22 cellular contexts compared by ENCODE assay signal in genomic region chr13:47190696-47191095, GRCh38.
"Had no signal": no experiment of that assay in that cellular context is flagged by ENCODE, and none has a peak within 500 bp of the region (broad histone marks: within the 10 kb centered on the region; RNA-seq: fewer than 3 reads in every experiment).

No MANE protein-coding gene starts in this region.

- H3K9me3 ChIP-seq: psoas muscle, stomach had no signal

- FAIRE-seq: endothelial cell of umbilical vein, urothelium cell line had no signal

- H2AFZ ChIP-seq: hepatocyte had no signal

- H3K27ac Mint-ChIP-seq: endodermal cell, nephron had no signal

- H3K27ac ChIP-seq: coronary artery, hepatocyte, psoas muscle, stomach had no signal

- H3K9me3 Mint-ChIP-seq: endodermal cell, nephron had no signal

- ATAC-seq: left colon, left ventricle myocardium superior, psoas muscle, sciatic nerve had no signal

- H3K4me2 ChIP-seq: hepatocyte had no signal

- H3K79me2 ChIP-seq: hepatocyte had no signal

- DNase-seq: effector CD4-positive, alpha-beta T cell; endodermal cell; erythroblast; foreskin melanocyte; head of caudate nucleus; left colon; left ventricle myocardium superior; mesenchymal stem cell; midbrain; occipital lobe; psoas muscle; retina; stimulated activated naive CD4-positive, alpha-beta T cell; stomach; trophoblast cell had no signal

- H3K4me1 ChIP-seq: psoas muscle had no signal

- H3K36me3 ChIP-seq: stomach had no signal

- H3K27me3 ChIP-seq: hepatocyte, stomach had no signal

- H3K4me1 Mint-ChIP-seq: endodermal cell, nephron had no signal

- H3K4me3 Mint-ChIP-seq: endodermal cell, nephron had no signal

- H3K4me3 ChIP-seq: coronary artery, hepatocyte, lung, psoas muscle, stomach had no signal
